ENCODE assay signal across 9 cellular contexts in the genomic region with DNA sequence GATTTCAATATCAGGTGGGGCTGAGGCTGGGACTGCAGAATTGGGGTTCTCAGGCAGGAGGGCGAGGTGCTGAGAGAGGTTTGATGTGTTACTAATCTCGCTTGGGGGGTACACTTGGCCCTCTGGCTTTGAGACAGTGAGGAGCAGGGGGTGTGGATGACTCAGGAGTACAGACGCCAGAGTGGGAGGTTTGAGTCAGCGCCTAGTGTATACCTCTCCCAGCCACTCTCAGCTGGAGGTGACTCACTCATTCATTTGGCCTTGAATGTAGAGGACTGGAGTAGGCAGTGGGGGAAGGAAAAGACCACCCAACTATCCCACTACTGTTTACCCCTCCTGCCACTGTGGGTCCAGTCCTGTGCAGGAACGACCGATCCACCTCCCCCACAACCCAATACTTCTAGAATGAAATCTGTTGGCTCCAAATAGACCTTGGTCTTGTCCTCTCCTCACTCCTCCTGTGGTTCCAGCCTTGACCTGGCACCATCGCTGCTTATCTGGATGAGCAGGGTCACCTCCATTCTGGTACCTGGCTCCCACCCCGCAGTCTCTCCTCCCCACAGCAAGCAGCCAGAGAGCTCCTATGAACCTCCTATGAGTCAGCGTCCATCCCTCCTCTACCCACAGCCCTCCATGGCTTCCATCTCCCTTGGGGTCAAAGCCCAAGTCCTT. TPM values are rescaled to one million over a fixed set of nuclear protein-coding genes. Genes with fewer than 3 reads are reported as not detected.
DNase-seq lines count a peak whose midpoint lies in the region; ATAC-seq and TF ChIP-seq lines count a peak whose summit lies in the region.
"Had no signal": no experiment of that assay in that cellular context is flagged by ENCODE, and none has a peak within 500 bp of the region (broad histone marks: within the 10 kb centered on the region; RNA-seq: fewer than 3 reads in every experiment).

No MANE protein-coding gene starts in this region.

- peak overlapping the region; percentile 81 for H3K4me3 Mint-ChIP-seq in WTC11
- H3K4me3 Mint-ChIP-seq in activated T-helper 2 cell treated with anti-CD3 and anti-CD28 coated beads, Interferon-gamma antibody, Interleukin-2, Interleukin-4, amounts not matched to agents 10 μg/mL and 5 μg/mL and 100 μg/mL, durations not matched to agents 14 hours and 24 hours and 36 hours (ENCODE audit: low read depth), result no peak overlapping the region
- no peak overlapping the region for H3K4me3 Mint-ChIP-seq in activated T-helper 1 cell treated with anti-CD3 and anti-CD28 coated beads, Interleukin-12 subunit alpha, Interleukin-12 subunit beta, Interleukin-2, Interleukin-4 antibody, amounts not matched to agents 30 ng/mL and 10 ng/mL and 1 ng/mL, durations not matched to agents 14 hours and 24 hours and 36 hours

- H3K36me3 Mint-ChIP-seq in WTC11, result no peaks in the 10 kb centered on the region
- H3K36me3 Mint-ChIP-seq in activated T-helper 2 cell treated with anti-CD3 and anti-CD28 coated beads, Interferon-gamma antibody, Interleukin-2, Interleukin-4, amounts not matched to agents 10 μg/mL and 5 μg/mL and 100 μg/mL, durations not matched to agents 14 hours and 24 hours and 36 hours (ENCODE audit: low read depth), result no peaks in the 10 kb centered on the region
- H3K36me3 Mint-ChIP-seq in activated T-helper 1 cell treated with anti-CD3 and anti-CD28 coated beads, Interleukin-12 subunit alpha, Interleukin-12 subunit beta, Interleukin-2, Interleukin-4 antibody, amounts not matched to agents 30 ng/mL and 10 ng/mL and 1 ng/mL, durations not matched to agents 14 hours and 24 hours and 36 hours (ENCODE audit: low read depth), result no peaks in the 10 kb centered on the region

- POLR2A ChIA-PET in WTC11 (lab: Charles Lee), result no interaction called here

- H3K9me3 Mint-ChIP-seq in WTC11, result no peaks in the 10 kb centered on the region
- H3K9me3 Mint-ChIP-seq in activated T-helper 2 cell treated with anti-CD3 and anti-CD28 coated beads, Interferon-gamma antibody, Interleukin-2, Interleukin-4, amounts not matched to agents 10 μg/mL and 5 μg/mL and 100 μg/mL, durations not matched to agents 14 hours and 24 hours and 36 hours, result no peaks in the 10 kb centered on the region
- H3K9me3 Mint-ChIP-seq in activated T-helper 1 cell treated with anti-CD3 and anti-CD28 coated beads, Interleukin-12 subunit alpha, Interleukin-12 subunit beta, Interleukin-2, Interleukin-4 antibody, amounts not matched to agents 30 ng/mL and 10 ng/mL and 1 ng/mL, durations not matched to agents 14 hours and 24 hours and 36 hours, result peaks cover 3% of the 10 kb centered on the region

- no peak overlapping the region for H3K27ac Mint-ChIP-seq in WTC11
- no peak overlapping the region for H3K27ac Mint-ChIP-seq in activated T-helper 2 cell treated with anti-CD3 and anti-CD28 coated beads, Interferon-gamma antibody, Interleukin-2, Interleukin-4, amounts not matched to agents 10 μg/mL and 5 μg/mL and 100 μg/mL, durations not matched to agents 14 hours and 24 hours and 36 hours
- no peak overlapping the region for H3K27ac Mint-ChIP-seq in activated T-helper 1 cell treated with anti-CD3 and anti-CD28 coated beads, Interleukin-12 subunit alpha, Interleukin-12 subunit beta, Interleukin-2, Interleukin-4 antibody, amounts not matched to agents 30 ng/mL and 10 ng/mL and 1 ng/mL, durations not matched to agents 14 hours and 24 hours and 36 hours

- H3K4me1 Mint-ChIP-seq in WTC11, result peaks cover 21% of the 10 kb centered on the region
- no peaks in the 10 kb centered on the region for H3K4me1 Mint-ChIP-seq in activated T-helper 2 cell treated with anti-CD3 and anti-CD28 coated beads, Interferon-gamma antibody, Interleukin-2, Interleukin-4, amounts not matched to agents 10 μg/mL and 5 μg/mL and 100 μg/mL, durations not matched to agents 14 hours and 24 hours and 36 hours (ENCODE audit: low read depth)
- H3K4me1 Mint-ChIP-seq in activated T-helper 1 cell treated with anti-CD3 and anti-CD28 coated beads, Interleukin-12 subunit alpha, Interleukin-12 subunit beta, Interleukin-2, Interleukin-4 antibody, amounts not matched to agents 30 ng/mL and 10 ng/mL and 1 ng/mL, durations not matched to agents 14 hours and 24 hours and 36 hours (ENCODE audit: low read depth), result no peaks in the 10 kb centered on the region

- TF ChIP-seq CTCF in WTC11 (IDR thresholded peaks at IDR 0.05) (no peak), fibroblast of the aortic adventitia (IDR thresholded peaks at IDR 0.05; ENCODE audit: insufficient read depth, low read length) (no peak)

- no peak for ATAC-seq in WTC11
- ATAC-seq in GM21576 (IDR thresholded peaks at IDR 0.05; ENCODE audit: unreplicated experiment), result no peak
- no peak for ATAC-seq in HG02623 (IDR thresholded peaks at IDR 0.05; ENCODE audit: unreplicated experiment)

- CTCF ChIA-PET in WTC11 (lab: Charles Lee), result interaction anchor here (0.9 kb wide), 1 partner anchor 281 kb away, joined by 3 read pairs; no protein-coding TSS in a partner anchor

- peaks cover 70% of the 10 kb centered on the region for H3K27me3 Mint-ChIP-seq in WTC11 (ENCODE audit: low read depth)
- peaks cover 7% of the 10 kb centered on the region for H3K27me3 Mint-ChIP-seq in activated T-helper 2 cell treated with anti-CD3 and anti-CD28 coated beads, Interferon-gamma antibody, Interleukin-2, Interleukin-4, amounts not matched to agents 10 μg/mL and 5 μg/mL and 100 μg/mL, durations not matched to agents 14 hours and 24 hours and 36 hours (ENCODE audit: low read depth)
- peaks cover 7% of the 10 kb centered on the region for H3K27me3 Mint-ChIP-seq in activated T-helper 1 cell treated with anti-CD3 and anti-CD28 coated beads, Interleukin-12 subunit alpha, Interleukin-12 subunit beta, Interleukin-2, Interleukin-4 antibody, amounts not matched to agents 30 ng/mL and 10 ng/mL and 1 ng/mL, durations not matched to agents 14 hours and 24 hours and 36 hours (ENCODE audit: insufficient read depth)

- intact Hi-C loops in activated T-helper 2 cell treated with anti-CD3 and anti-CD28 coated beads, Interferon-gamma antibody, Interleukin-2, Interleukin-4, amounts not matched to agents 10 μg/mL and 5 μg/mL and 100 μg/mL, durations not matched to agents 14 hours and 24 hours and 36 hours (cut with micrococcal nuclease), result no loop called here
- intact Hi-C loops in activated T-helper 1 cell treated with anti-CD3 and anti-CD28 coated beads, Interleukin-12 subunit alpha, Interleukin-12 subunit beta, Interleukin-2, Interleukin-4 antibody, amounts not matched to agents 30 ng/mL and 10 ng/mL and 1 ng/mL, durations not matched to agents 14 hours and 24 hours and 36 hours (cut with micrococcal nuclease), result no loop called here

- no peak overlapping the region for H3K4me3 ChIP-seq in fibroblast of the aortic adventitia (ENCODE audit: low read depth, low read length)
- H3K4me3 ChIP-seq: upper lobe of left lung had no signal

- DNase-seq in HCEC 1CT (peak; percentile 84), WTC11 (ENCODE audit: low spot score) (no peak), fibroblast of the aortic adventitia (ENCODE audit: low read depth) (peak; percentile 67)
- peak; percentile 22 to 54 (median 49) for DNase-seq in stimulated activated CD4-positive, alpha-beta T cell treated with anti-CD3 and anti-CD28 coated beads, TNF-alpha, amount 100 ng/mL, for 48 hours (ENCODE audit: low read depth in 3 of 3)
- DNase-seq in activated T-helper 2 cell treated with anti-CD3 and anti-CD28 coated beads, Interferon-gamma antibody, Interleukin-2, Interleukin-4, amounts not matched to agents 10 μg/mL and 5 μg/mL and 100 μg/mL, durations not matched to agents 14 hours and 24 hours and 36 hours (ENCODE audit: low spot score), result no peak
- DNase-seq in activated T-helper 1 cell treated with anti-CD3 and anti-CD28 coated beads, Interleukin-12 subunit alpha, Interleukin-12 subunit beta, Interleukin-2, Interleukin-4 antibody, amounts not matched to agents 30 ng/mL and 10 ng/mL and 1 ng/mL, durations not matched to agents 14 hours and 24 hours and 36 hours (ENCODE audit: low spot score), result no peak
- DNase-seq: upper lobe of left lung had no signal

TF ChIP-seq in WTC11, 78 proteins besides CTCF, POLR2A, EP300 and RAD21 (continues in another document):
- TF ChIP-seq, protein P1, sequence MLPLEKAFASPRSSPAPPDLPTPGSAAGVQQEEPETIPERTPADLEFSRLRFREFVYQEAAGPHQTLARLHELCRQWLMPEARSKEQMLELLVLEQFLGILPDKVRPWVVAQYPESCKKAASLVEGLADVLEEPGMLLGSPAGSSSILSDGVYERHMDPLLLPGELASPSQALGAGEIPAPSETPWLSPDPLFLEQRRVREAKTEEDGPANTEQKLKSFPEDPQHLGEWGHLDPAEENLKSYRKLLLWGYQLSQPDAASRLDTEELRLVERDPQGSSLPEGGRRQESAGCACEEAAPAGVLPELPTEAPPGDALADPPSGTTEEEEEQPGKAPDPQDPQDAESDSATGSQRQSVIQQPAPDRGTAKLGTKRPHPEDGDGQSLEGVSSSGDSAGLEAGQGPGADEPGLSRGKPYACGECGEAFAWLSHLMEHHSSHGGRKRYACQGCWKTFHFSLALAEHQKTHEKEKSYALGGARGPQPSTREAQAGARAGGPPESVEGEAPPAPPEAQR (CRISPR knock-in tag; IDR thresholded peaks at IDR 0.05), result no peak
- TF ChIP-seq EMX1 (CRISPR knock-in tag; IDR thresholded peaks at IDR 0.05) (no peak), NR1H2 (CRISPR knock-in tag; IDR thresholded peaks at IDR 0.05) (no peak), IRF1 (CRISPR knock-in tag; IDR thresholded peaks at IDR 0.05) (no peak)
- TF ChIP-seq, protein P2, sequence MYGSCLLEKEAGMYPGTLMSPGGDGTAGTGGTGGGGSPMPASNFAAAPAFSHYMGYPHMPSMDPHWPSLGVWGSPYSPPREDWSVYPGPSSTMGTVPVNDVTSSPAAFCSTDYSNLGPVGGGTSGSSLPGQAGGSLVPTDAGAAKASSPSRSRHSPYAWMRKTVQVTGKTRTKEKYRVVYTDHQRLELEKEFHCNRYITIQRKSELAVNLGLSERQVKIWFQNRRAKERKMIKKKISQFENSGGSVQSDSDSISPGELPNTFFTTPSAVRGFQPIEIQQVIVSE (CRISPR knock-in tag; IDR thresholded peaks at IDR 0.05; ENCODE audit: borderline replicate concordance), result no peak

RNA-seq across cellular contexts. Expression of gene ZNRF4, which starts 20.1 kb away (rescaled TPM):
- total RNA-seq in WTC11 (2021), result not detected in 3 replicates
- not detected in 2 replicates for total RNA-seq in fibroblast of the aortic adventitia (ENCODE audit: low replicate concordance)
- total RNA-seq in activated T-helper 2 cell treated with anti-CD3 and anti-CD28 coated beads, Interferon-gamma antibody, Interleukin-2, Interleukin-4, amounts not matched to agents 10 μg/mL and 5 μg/mL and 100 μg/mL, durations not matched to agents 14 hours and 24 hours and 36 hours, result not detected in 2 replicates
- total RNA-seq in activated T-helper 1 cell treated with anti-CD3 and anti-CD28 coated beads, Interleukin-12 subunit alpha, Interleukin-12 subunit beta, Interleukin-2, Interleukin-4 antibody, amounts not matched to agents 30 ng/mL and 10 ng/mL and 1 ng/mL, durations not matched to agents 14 hours and 24 hours and 36 hours, result not detected in 2 replicates
- total RNA-seq: upper lobe of left lung had no signal

Comparison
In these comparisons a context has a peak if more than half of its experiments do, and no peak if none do; other contexts are left out.
1. DNase-seq: peak in HCEC 1CT (single experiment), fibroblast of the aortic adventitia (single experiment) and stimulated activated CD4-positive, alpha-beta T cell treated with anti-CD3 and anti-CD28 coated beads, TNF-alpha, amount 100 ng/mL, for 48 hours (3 of 3); none in WTC11 (single experiment), activated T-helper 2 cell treated with anti-CD3 and anti-CD28 coated beads, Interferon-gamma antibody, Interleukin-2, Interleukin-4, amounts not matched to agents 10 μg/mL and 5 μg/mL and 100 μg/mL, durations not matched to agents 14 hours and 24 hours and 36 hours (single experiment) and activated T-helper 1 cell treated with anti-CD3 and anti-CD28 coated beads, Interleukin-12 subunit alpha, Interleukin-12 subunit beta, Interleukin-2, Interleukin-4 antibody, amounts not matched to agents 30 ng/mL and 10 ng/mL and 1 ng/mL, durations not matched to agents 14 hours and 24 hours and 36 hours (single experiment).